Comparison of ENCODE assay signal across 29 cellular contexts in the genomic region with DNA sequence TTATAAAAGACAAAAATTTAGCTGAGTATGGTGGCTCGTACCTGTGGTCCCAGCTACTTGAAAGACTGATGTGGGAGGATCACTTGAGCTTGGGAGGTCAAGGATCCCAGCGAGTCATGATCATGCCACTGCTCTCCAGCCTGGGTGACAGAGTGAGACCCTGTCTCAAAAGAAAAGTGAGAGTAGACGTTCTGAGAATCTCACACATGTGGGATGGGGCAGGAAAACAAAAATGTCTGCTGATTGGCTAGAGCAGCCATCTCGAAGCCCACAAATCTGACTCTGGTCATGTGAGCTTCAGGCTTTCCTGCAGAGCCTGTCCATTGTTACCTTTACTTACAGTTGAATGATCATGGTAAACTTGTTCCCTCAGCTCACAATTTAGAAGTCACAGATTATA.
"Had no signal": no experiment of that assay in that cellular context is flagged by ENCODE, and none has a peak within 500 bp of the region (broad histone marks: within the 10 kb centered on the region; RNA-seq: fewer than 3 reads in every experiment).

No MANE protein-coding gene starts in this region.

- H3K4me3 Mint-ChIP-seq: mesothelial cell of epicardium; naive B cell; natural killer cell treated with Interleukin-12 subunit alpha and Interleukin-12 subunit beta and Interleukin-15 and Interleukin-18, amount 100 ng/mL, for 72 hours; neural crest cell; stimulated activated effector memory CD8-positive, alpha-beta T cell treated with anti-CD3 and anti-CD28 coated beads, Interleukin-12 subunit alpha, Interleukin-12 subunit beta, amount 100 ng/mL, for 72 hours had no signal

- H3K27ac Mint-ChIP-seq: mesothelial cell of epicardium; natural killer cell treated with Interleukin-12 subunit alpha and Interleukin-12 subunit beta and Interleukin-15 and Interleukin-18, amount 100 ng/mL, for 72 hours; progenitor cell of endocrine pancreas; stimulated activated effector memory CD8-positive, alpha-beta T cell treated with anti-CD3 and anti-CD28 coated beads, Interleukin-12 subunit alpha, Interleukin-12 subunit beta, amount 100 ng/mL, for 72 hours had no signal

- H3K4me3 ChIP-seq: esophagus squamous epithelium, heart right ventricle, left lung, mucosa of descending colon, right lobe of liver, stomach, thyroid gland, vagina had no signal

- ATAC-seq: heart right ventricle; left cardiac atrium; left lung; mucosa of descending colon; natural killer cell treated with Interleukin-12 subunit alpha and Interleukin-12 subunit beta and Interleukin-15 and Interleukin-18, amount 100 ng/mL, for 72 hours; right lobe of liver; stimulated activated effector memory CD8-positive, alpha-beta T cell treated with anti-CD3 and anti-CD28 coated beads, Interleukin-12 subunit alpha, Interleukin-12 subunit beta, amount 100 ng/mL, for 72 hours had no signal

- H3K4me1 Mint-ChIP-seq: naive B cell; stimulated activated effector memory CD8-positive, alpha-beta T cell treated with anti-CD3 and anti-CD28 coated beads, Interleukin-12 subunit alpha, Interleukin-12 subunit beta, amount 100 ng/mL, for 72 hours had no signal

- H3K27me3 ChIP-seq: esophagus squamous epithelium, left lung, right lobe of liver, thyroid gland, vagina had no signal

- H3K79me2 ChIP-seq: parathyroid adenoma had no signal

- H3K27ac ChIP-seq: esophagus squamous epithelium, heart right ventricle, left lung, parathyroid adenoma, right lobe of liver, stomach, thyroid gland, vagina had no signal

- H3K4me1 ChIP-seq: heart right ventricle, left lung, right lobe of liver, thyroid gland, vagina had no signal

- H3K9me3 ChIP-seq: esophagus squamous epithelium, left lung, mucosa of descending colon, right lobe of liver, stomach, thyroid gland, vagina had no signal

- H3K9me3 Mint-ChIP-seq: natural killer cell treated with Interleukin-12 subunit alpha and Interleukin-12 subunit beta and Interleukin-15 and Interleukin-18, amount 100 ng/mL, for 72 hours; stimulated activated effector memory CD8-positive, alpha-beta T cell treated with anti-CD3 and anti-CD28 coated beads, Interleukin-12 subunit alpha, Interleukin-12 subunit beta, amount 100 ng/mL, for 72 hours had no signal

- H3K36me3 Mint-ChIP-seq: mesothelial cell of epicardium; naive B cell; natural killer cell treated with Interleukin-12 subunit alpha and Interleukin-12 subunit beta and Interleukin-15 and Interleukin-18, amount 100 ng/mL, for 72 hours; stimulated activated effector memory CD8-positive, alpha-beta T cell treated with anti-CD3 and anti-CD28 coated beads, Interleukin-12 subunit alpha, Interleukin-12 subunit beta, amount 100 ng/mL, for 72 hours had no signal

- H2AFZ ChIP-seq: parathyroid adenoma had no signal

- FAIRE-seq: islet of Langerhans, small intestine had no signal

- DNase-seq: dermis blood vessel endothelial cell; effector memory CD4-positive, alpha-beta T cell; erythroblast; esophagus squamous epithelium; foreskin melanocyte; glutamatergic neuron; heart right ventricle; hippocampal formation; left cardiac atrium; left lung; mesenchymal stem cell; mucosa of descending colon; naive B cell; right lobe of liver; small intestine; stimulated activated CD4-positive, alpha-beta T cell treated with anti-CD3 and anti-CD28 coated beads, Interleukin-1b, Interleukin-23, amount 100 ng/mL, for 48 hours; stimulated activated CD4-positive, alpha-beta T cell treated with anti-CD3 and anti-CD28 coated beads, Interleukin-4, amount 100 ng/mL, for 1 hour; stimulated activated naive CD4-positive, alpha-beta T cell treated with Interleukin-2 at 50 U/mL for 16 hours; stomach; thyroid gland; trophoblast cell had no signal

- H3K36me3 ChIP-seq: esophagus squamous epithelium, heart right ventricle, left lung, right lobe of liver, stomach, thyroid gland, vagina had no signal

- H3K9ac ChIP-seq: parathyroid adenoma had no signal
